ENCODE assay signal across 8 cellular contexts in genomic region chr7:35003679-35004278, GRCh38. TPM values are rescaled to one million over a fixed set of nuclear protein-coding genes. Genes with fewer than 3 reads are reported as not detected.
A peak's percentile ranks its signal among the peaks of the same experiment; 100 is the strongest.
DNase-seq lines count a peak whose midpoint lies in the region; TF ChIP-seq lines count a peak whose summit lies in the region.

No MANE protein-coding gene starts in this region.

- peak overlapping the region; percentile 53 for H3K27ac ChIP-seq in cardiac muscle cell

- no peaks in the 10 kb centered on the region for H3K9me3 ChIP-seq in cardiac muscle cell (ENCODE audit: low read depth)

- no peak overlapping the region for H3K4me3 ChIP-seq in cardiac muscle cell

- in situ Hi-C loops in SK-MEL-5 (cut with HindIII; ENCODE audit: low pct_unique_long_range_greater_than_20kb, low sequenced_read_pairs), result no loop called here
- in situ Hi-C loops in GM13976 (cut with MboI; ENCODE audit: low sequenced_read_pairs, unreplicated experiment), result no loop called here

- intact Hi-C loops in posterior vena cava (cut with DNase I), result no loop called here

- no peak for TF ChIP-seq CTCF in cardiac muscle cell (IDR thresholded peaks at IDR 0.05; ENCODE audit: low read depth, low read length)
- TF ChIP-seq CTCF in GM13976 (IDR thresholded peaks at IDR 0.05; ENCODE audit: borderline replicate concordance, control extremely low read depth, extremely low read depth, insufficient read depth, missing control alignments), result no peak

- no peaks in the 10 kb centered on the region for H3K27me3 ChIP-seq in cardiac muscle cell

- no peaks in the 10 kb centered on the region for H3K36me3 ChIP-seq in cardiac muscle cell

- DNase-seq in Daoy (ENCODE audit: low read depth) (peak; percentile 99), HPDE6-E6E7 (ENCODE audit: extremely low spot score) (peak; percentile 71), SK-MEL-5 (ENCODE audit: low read depth, low spot score) (peak; percentile 95), cardiac muscle cell (ENCODE audit: low read depth in 1 of 2, low spot score in 1 of 2) (peak; percentile 53 to 90), superior temporal gyrus (ENCODE audit: extremely low spot score) (peak; percentile 54), GM13976 (ENCODE audit: low spot score) (no peak), NOMO-1 (lab: John Stamatoyannopoulos, UW; ENCODE audit: unreplicated experiment in 2 of 2) (no peak), posterior vena cava (ENCODE audit: low spot score) (no peak)

- H3K4me1 ChIP-seq in cardiac muscle cell (ENCODE audit: low read depth), result peaks cover 15% of the 10 kb centered on the region

RNA-seq across cellular contexts. Expression of gene DPY19L1, which starts 33.5 kb away (rescaled TPM):
- total RNA-seq in Daoy (2014; rRNA removed; shearing (Covaris generic)), result 57.8 and 57.9 TPM in 2 replicates
- 92.8 and 132 TPM in 2 replicates for total RNA-seq in SK-MEL-5 (2014; rRNA removed; shearing (Covaris generic))
- polyA plus RNA-seq in SK-MEL-5 (2015; cell fraction: cytosol; rRNA removed), result 107 and 135 TPM in 2 replicates
- polyA plus RNA-seq in SK-MEL-5 (2015; cell fraction: nucleus; rRNA removed), result 56.1 and 56.9 TPM in 2 replicates
- 20.2 and 20.8 TPM in 2 replicates for total RNA-seq in cardiac muscle cell
- polyA plus RNA-seq in cardiac muscle cell, result 21.4 and 27.3 TPM in 2 replicates
- 10 to 100 TPM; 31.0 to 34.4 TPM for total RNA-seq in posterior vena cava

Comparison
In these comparisons a context has a peak if more than half of its experiments do, and no peak if none do; other contexts are left out.
1. DNase-seq: peak in Daoy (single experiment), HPDE6-E6E7 (single experiment), SK-MEL-5 (single experiment), cardiac muscle cell (2 of 2) and superior temporal gyrus (single experiment); none in GM13976 (single experiment), NOMO-1 (0 of 2) and posterior vena cava (single experiment).